ENCODE assay signal across 10 cellular contexts in genomic region chr21:45409466-45410150, GRCh38. TPM values are rescaled to one million over a fixed set of nuclear protein-coding genes. Genes with fewer than 3 reads are reported as not detected.
DNase-seq lines count a peak whose midpoint lies in the region; TF ChIP-seq lines count a peak whose summit lies in the region.
"Had no signal": no experiment of that assay in that cellular context is flagged by ENCODE, and none has a peak within 500 bp of the region (broad histone marks: within the 10 kb centered on the region; RNA-seq: fewer than 3 reads in every experiment).

No MANE protein-coding gene starts in this region.

- H3K27ac ChIP-seq in BLaER1 treated with 17β-estradiol and CSF1 and Interleukin-3, amounts not matched to agents 10 nM and 100 nM = no peak overlapping the region
- peak overlapping the region; percentile 12 to 96 (median 62) for H3K27ac ChIP-seq in adrenal gland
- no peak overlapping the region for H3K27ac ChIP-seq in trophoblast cell (ENCODE audit: low read depth, low read length)

- peak overlapping the region; percentile 50 for H3K4ac ChIP-seq in trophoblast cell (ENCODE audit: low read depth, low read length)

- no peak overlapping the region for H4K91ac ChIP-seq in trophoblast cell (ENCODE audit: low read depth, low read length)

- no peaks in the 10 kb centered on the region for H3K9me3 Mint-ChIP-seq in activated naive CD8-positive, alpha-beta T cell treated with anti-CD3 and anti-CD28 coated beads for 36 hours

- H3K27me3 ChIP-seq in BLaER1 treated with 17β-estradiol and CSF1 and Interleukin-3, amounts not matched to agents 10 nM and 100 nM = peaks cover 55 to 84% (median 69%) of the 10 kb centered on the region in 11 experiments
- H3K27me3 ChIP-seq in adrenal gland (no peaks in the 10 kb centered on the region), trophoblast cell (ENCODE audit: insufficient read depth, low read length) (no peaks in the 10 kb centered on the region), BE2C (peaks cover 11% of the 10 kb centered on the region)

- H2AK5ac ChIP-seq in trophoblast cell (ENCODE audit: low read length) = no peak overlapping the region

- DNase-seq in adrenal gland = peak in 6 of 7 donors; percentile 43 to 77 (median 70)
- DNase-seq in cardiac septum (ENCODE audit: low spot score) = peak; percentile 84
- no peak for DNase-seq in trophoblast cell
- DNase-seq in COR-L47 (lab: John Stamatoyannopoulos, UW) = no peak
- no peak for DNase-seq in DMS 273 treated with DMSO at 0.1 percent for 48 hours (lab: John Stamatoyannopoulos, UW)
- DNase-seq in activated naive CD8-positive, alpha-beta T cell treated with anti-CD3 and anti-CD28 coated beads for 36 hours = no peak
- no peak for DNase-seq in BE2C
- DNase-seq: stimulated activated CD8-positive, alpha-beta memory T cell treated with anti-CD3 and anti-CD28 coated beads, Interleukin-4, amount 100 ng/mL, for 48 hours had no signal

- no peak overlapping the region for H3K4me3 Mint-ChIP-seq in activated naive CD8-positive, alpha-beta T cell treated with anti-CD3 and anti-CD28 coated beads for 36 hours

- peaks cover 20 to 38% (median 26%) of the 10 kb centered on the region in 10 experiments for H3K4me1 ChIP-seq in BLaER1 treated with 17β-estradiol and CSF1 and Interleukin-3, amounts not matched to agents 10 nM and 100 nM
- H3K4me1 ChIP-seq in adrenal gland (replicated peaks in 1 of 2) (peaks cover 11 to 63% of the 10 kb centered on the region in 2 donors), trophoblast cell (ENCODE audit: control insufficient read depth in 1 of 2, insufficient read depth in 2 of 2, low read length in 2 of 2) (peaks cover 38 to 52% of the 10 kb centered on the region in 2 experiments), BE2C (peaks cover 4% of the 10 kb centered on the region)
- H3K4me1 ChIP-seq: parathyroid adenoma had no signal

- no peaks in the 10 kb centered on the region for H3K4me1 Mint-ChIP-seq in activated naive CD8-positive, alpha-beta T cell treated with anti-CD3 and anti-CD28 coated beads for 36 hours

- no peak overlapping the region for H3K23ac ChIP-seq in trophoblast cell (ENCODE audit: low read length)

- H3K9me3 ChIP-seq in BLaER1 treated with 17β-estradiol and CSF1 and Interleukin-3, amounts not matched to agents 10 nM and 100 nM (replicated peaks in 1 of 11) = no peaks in the 10 kb centered on the region
- no peaks in the 10 kb centered on the region for H3K9me3 ChIP-seq in adrenal gland (replicated peaks in 1 of 3)
- no peaks in the 10 kb centered on the region for H3K9me3 ChIP-seq in trophoblast cell (ENCODE audit: insufficient read depth, low read depth, low read length)
- H3K9me3 ChIP-seq in BE2C = no peaks in the 10 kb centered on the region

- H3K36me3 ChIP-seq in BLaER1 treated with 17β-estradiol and CSF1 and Interleukin-3, amounts not matched to agents 10 nM and 100 nM = no peaks in the 10 kb centered on the region
- H3K36me3 ChIP-seq in adrenal gland (replicated peaks in 1 of 2) (no peaks in the 10 kb centered on the region), trophoblast cell (ENCODE audit: control insufficient read depth in 1 of 2, insufficient read depth in 2 of 2, low read length in 2 of 2) (peaks cover 25 to 30% of the 10 kb centered on the region in 2 experiments), BE2C (no peaks in the 10 kb centered on the region)

- peaks cover 0 to 66% (median 27%) of the 10 kb centered on the region in 11 experiments; a peak in 18 of 22 replicates for H4K20me1 ChIP-seq in BLaER1 treated with 17β-estradiol and CSF1 and Interleukin-3, amounts not matched to agents 10 nM and 100 nM

- H3K14ac ChIP-seq in trophoblast cell (ENCODE audit: low read length) = no peak overlapping the region

- TF ChIP-seq CTCF in adrenal gland (IDR thresholded peaks at IDR 0.05) = peak in 1 of 6 experiments; percentile 8
- no peak for TF ChIP-seq CTCF in BE2C (IDR thresholded peaks at IDR 0.05; ENCODE audit: low read depth, low read length)

- no peak overlapping the region for H3K9ac ChIP-seq in BLaER1 treated with 17β-estradiol and CSF1 and Interleukin-3, amounts not matched to agents 10 nM and 100 nM
- H3K9ac ChIP-seq in trophoblast cell (ENCODE audit: low read length) = no peak overlapping the region
- H3K9ac ChIP-seq: parathyroid adenoma had no signal

- no peak overlapping the region for H4K12ac ChIP-seq in trophoblast cell (ENCODE audit: low read depth, low read length)

- no peaks in the 10 kb centered on the region for H3K36me3 Mint-ChIP-seq in activated naive CD8-positive, alpha-beta T cell treated with anti-CD3 and anti-CD28 coated beads for 36 hours

- TF ChIP-seq POLR2A in adrenal gland (IDR thresholded peaks at IDR 0.05) = no peak

- no peak overlapping the region for H2BK120ac ChIP-seq in trophoblast cell (ENCODE audit: insufficient read depth, low read length, poor library complexity)

- no peak overlapping the region for H2AFZ ChIP-seq in trophoblast cell (ENCODE audit: insufficient read depth, low read length, poor library complexity)

- intact Hi-C loops in adrenal gland (cut with DNase I) (loop anchor here in 1 of 2 donors (10.0 kb wide), 1 partner anchor 115 kb away; no protein-coding TSS in a partner anchor), cardiac septum (cut with DNase I) (no loop called here)

- H3K4me2 ChIP-seq in BLaER1 treated with 17β-estradiol and CSF1 and Interleukin-3, amounts not matched to agents 10 nM and 100 nM = peak overlapping the region; percentile 22 to 78 (median 57); a peak in 21 of 22 replicates
- no peak overlapping the region for H3K4me2 ChIP-seq in trophoblast cell (ENCODE audit: low read length)

- H4K8ac ChIP-seq in trophoblast cell (ENCODE audit: low read depth, low read length) = no peak overlapping the region

- H3K27me3 Mint-ChIP-seq in activated naive CD8-positive, alpha-beta T cell treated with anti-CD3 and anti-CD28 coated beads for 36 hours = peaks cover 38% of the 10 kb centered on the region

- H2BK5ac ChIP-seq in trophoblast cell (ENCODE audit: low read depth, low read length, poor library complexity) = no peak overlapping the region

- peaks cover 37% of the 10 kb centered on the region for H3K79me2 ChIP-seq in trophoblast cell (ENCODE audit: control insufficient read depth, insufficient read depth, low read length, poor library complexity)
- H3K79me2 ChIP-seq: parathyroid adenoma had no signal

- H3K79me1 ChIP-seq in trophoblast cell (ENCODE audit: low read length) = peaks cover 30% of the 10 kb centered on the region

- H3K27ac Mint-ChIP-seq in activated naive CD8-positive, alpha-beta T cell treated with anti-CD3 and anti-CD28 coated beads for 36 hours = no peak overlapping the region

- H2BK12ac ChIP-seq in trophoblast cell (ENCODE audit: low read length) = no peak overlapping the region

- no peak overlapping the region for H3K4me3 ChIP-seq in BLaER1 treated with 17β-estradiol and CSF1 and Interleukin-3, amounts not matched to agents 10 nM and 100 nM
- H3K4me3 ChIP-seq in adrenal gland = no peak overlapping the region
- H3K4me3 ChIP-seq in trophoblast cell (ENCODE audit: low read depth, low read length) = no peak overlapping the region
- H3K4me3 ChIP-seq in BE2C (ENCODE audit: low read depth, low read length) = no peak overlapping the region

- no peak overlapping the region for H3K18ac ChIP-seq in trophoblast cell (ENCODE audit: low read length)

- 80 to 100% (median 83%) methylated on average over 1 to 29 of the region's 29 CpGs for WGBS in adrenal gland, 4 donors
- no CpG with 5 or more reads among the region's 29 CpGs for WGBS in trophoblast cell (ENCODE audit: extremely low coverage, insufficient coverage, insufficient read length)

RNA-seq across cellular contexts. Expression of gene COL18A1, which starts 4.6 kb away (rescaled TPM):
- 100 to 1,000 TPM in 7 of 8 donors, 10 to 100 TPM in 1; 92.9 to 244 (median 141) TPM for total RNA-seq in adrenal gland
- polyA plus RNA-seq in adrenal gland = 100 to 1,000 TPM in 2 of 3 donors, 10 to 100 TPM in 1; 10.9 to 201 (median 163) TPM
- total RNA-seq in cardiac septum = 77.0 TPM
- 174 and 188 TPM in 2 replicates for polyA plus RNA-seq in trophoblast cell (2013)
- 1 to 10 TPM; 3.5 to 4.0 TPM for total RNA-seq in activated naive CD8-positive, alpha-beta T cell treated with anti-CD3 and anti-CD28 coated beads for 36 hours
- 11.7 TPM for polyA plus RNA-seq in BE2C (2012; ENCODE audit: insufficient read depth, insufficient read length, low read depth)

Comparison
In these comparisons a context has a peak if more than half of its experiments do, and no peak if none do; other contexts are left out.
1. H3K27ac ChIP-seq: peak in adrenal gland (5 of 5); none in BLaER1 treated with 17β-estradiol and CSF1 and Interleukin-3, amounts not matched to agents 10 nM and 100 nM (0 of 11) and trophoblast cell (single experiment).
2. DNase-seq: peak in adrenal gland (6 of 7) and cardiac septum (single experiment); none in trophoblast cell (0 of 2), COR-L47 (single experiment), DMS 273 treated with DMSO at 0.1 percent for 48 hours (single experiment), activated naive CD8-positive, alpha-beta T cell treated with anti-CD3 and anti-CD28 coated beads for 36 hours (single experiment) and BE2C (single experiment).
3. RNA of gene COL18A1, which starts 4.6 kb away (total RNA-seq): 92.9 to 244 TPM in adrenal gland and 77.0 TPM in cardiac septum (single experiment); 3.5 to 4.0 TPM in activated naive CD8-positive, alpha-beta T cell treated with anti-CD3 and anti-CD28 coated beads for 36 hours; every median in the first group is over 10 times any median in the second.